15 cellular contexts compared by ENCODE assay signal in the genomic region with DNA sequence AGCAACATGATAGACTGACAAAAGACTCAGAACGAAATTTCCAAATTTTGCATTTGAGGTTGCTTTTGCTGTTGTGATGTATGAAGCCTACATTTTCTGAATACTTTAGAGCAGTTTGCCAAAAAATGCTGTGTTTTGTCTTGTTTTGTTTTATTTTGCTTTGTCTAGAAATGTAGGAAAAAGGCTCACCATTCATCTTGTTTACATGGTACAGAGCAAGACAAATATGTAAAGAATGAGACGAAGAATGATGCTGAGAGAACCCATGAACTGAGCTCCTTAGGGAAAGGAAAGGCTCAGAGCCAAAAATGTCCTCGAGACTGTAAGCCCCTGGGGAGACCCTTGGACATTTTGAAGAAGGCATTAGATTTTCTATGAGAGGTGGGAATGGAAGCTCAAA. TPM values are rescaled to one million over a fixed set of nuclear protein-coding genes. Genes with fewer than 3 reads are reported as not detected.
DNase-seq lines count a peak whose midpoint lies in the region; ATAC-seq, FAIRE-seq and TF ChIP-seq lines count a peak whose summit lies in the region.
"Had no signal": no experiment of that assay in that cellular context is flagged by ENCODE, and none has a peak within 500 bp of the region (broad histone marks: within the 10 kb centered on the region; RNA-seq: fewer than 3 reads in every experiment).

No MANE protein-coding gene starts in this region.

- no peaks in the 10 kb centered on the region for H3K36me3 ChIP-seq in SK-N-SH (replicated peaks in 1 of 2; ENCODE audit: control insufficient read depth in 1 of 2, insufficient read depth in 2 of 2, low read length in 1 of 2)
- H3K36me3 ChIP-seq in kidney (ENCODE audit: control insufficient read depth in 1 of 2, insufficient read depth in 2 of 2, low read length in 2 of 2) = no peaks in the 10 kb centered on the region

- POLR2A ChIA-PET in SK-N-SH (lab: Yijun Ruan, JAX) = no interaction called here

- TF ChIP-seq CTCF in SK-N-SH (IDR thresholded peaks at IDR 0.05) (no peak), chondrocyte (IDR thresholded peaks at IDR 0.05) (no peak), D721Med (IDR thresholded peaks at IDR 0.05; ENCODE audit: insufficient read depth, missing control alignments) (no peak), kidney (IDR thresholded peaks at IDR 0.05; ENCODE audit: borderline replicate concordance, extremely low read depth, insufficient read depth) (no peak)

- H3K27me3 ChIP-seq in SK-N-SH (ENCODE audit: insufficient read depth) = no peaks in the 10 kb centered on the region; the same call in 1 of the 2 replicates

- H3K9me3 ChIP-seq in SK-N-SH (no peaks in the 10 kb centered on the region), kidney (ENCODE audit: control insufficient read depth in 1 of 2, low read length in 2 of 2) (no peaks in the 10 kb centered on the region)

- no peak overlapping the region for H2AFZ ChIP-seq in SK-N-SH (ENCODE audit: low read depth)

- H3F3A ChIP-seq in SK-N-SH (replicated peaks; ENCODE audit: insufficient read depth) = no peaks in the 10 kb centered on the region

- H3K9me2 ChIP-seq in SK-N-SH = no peaks in the 10 kb centered on the region

- no peaks in the 10 kb centered on the region for H3K36me3 Mint-ChIP-seq in chondrocyte (ENCODE audit: low read depth)
- H3K36me3 Mint-ChIP-seq in activated T-cell treated with anti-CD3 and anti-CD28 coated beads, Interleukin-2, amount 50 U/mL, for 72 hours (ENCODE audit: insufficient read depth in 2 of 2) = no peaks in the 10 kb centered on the region

- DNase-seq in SK-N-SH = no peak
- no peak for DNase-seq in chondrocyte (ENCODE audit: low spot score)
- peak; percentile 39 for DNase-seq in iris pigment epithelial cell (ENCODE audit: low read depth)
- DNase-seq in D721Med (ENCODE audit: insufficient read length, low spot score) = no peak
- no peak for DNase-seq in Right ventricle myocardium inferior (ENCODE audit: missing footprints)
- no peak for DNase-seq in activated T-cell treated with anti-CD3 and anti-CD28 coated beads, Interleukin-2, amount 50 U/mL, for 72 hours
- DNase-seq in kidney = no peak
- DNase-seq: C1 segment of cervical spinal cord, DMS153, Kasumi-1, NCI-H1930, NCI-H510A treated with DMSO at 0.1 percent for 48 hours had no signal

- H3K4me3 ChIP-seq in SK-N-SH (ENCODE audit: low read depth in 2 of 2, low read length in 1 of 2) = no peak overlapping the region
- H3K4me3 ChIP-seq in kidney (ENCODE audit: low read length in 2 of 2) = no peak overlapping the region

- H3K9ac ChIP-seq in SK-N-SH = no peak overlapping the region
- no peak overlapping the region for H3K9ac ChIP-seq in kidney (ENCODE audit: low read length in 2 of 2)

- no peak for TF ChIP-seq RAD21 in SK-N-SH (IDR thresholded peaks at IDR 0.05; ENCODE audit: low read length)

- TF ChIP-seq EP300 in SK-N-SH (IDR thresholded peaks at IDR 0.05; ENCODE audit: borderline replicate concordance in 1 of 2, low read depth in 1 of 2, low read length in 1 of 2) = no peak

- ATAC-seq in SK-N-SH treated with all-trans-retinoic acid at 6 μM for 48 hours = peak; percentile 35; the same call in 2 of the 3 replicates
- no peak for ATAC-seq in Right ventricle myocardium inferior
- ATAC-seq in activated T-cell treated with anti-CD3 and anti-CD28 coated beads, Interleukin-2, amount 50 U/mL, for 72 hours (replicated peaks in 1 of 2) = no peak

- CTCF ChIA-PET in SK-N-SH (lab: Yijun Ruan, JAX) = no interaction called here

- 66% methylated on average over 3 of the region's 3 CpGs for WGBS in SK-N-SH (ENCODE audit: low lambda C conversion rate)

- H3K9me3 Mint-ChIP-seq in chondrocyte (ENCODE audit: low read depth) = peaks cover 2% of the 10 kb centered on the region
- H3K9me3 Mint-ChIP-seq in activated T-cell treated with anti-CD3 and anti-CD28 coated beads, Interleukin-2, amount 50 U/mL, for 72 hours = no peaks in the 10 kb centered on the region

- intact Hi-C loops in Right ventricle myocardium inferior (cut with DNase I) = no loop called here
- intact Hi-C loops in kidney (cut with DNase I) = no loop called here

- no peaks in the 10 kb centered on the region for H3K79me2 ChIP-seq in SK-N-SH (ENCODE audit: insufficient read depth)

- no peak overlapping the region for H3K4me3 Mint-ChIP-seq in chondrocyte (ENCODE audit: unreplicated experiment)
- H3K4me3 Mint-ChIP-seq in activated T-cell treated with anti-CD3 and anti-CD28 coated beads, Interleukin-2, amount 50 U/mL, for 72 hours = no peak overlapping the region

- no peaks in the 10 kb centered on the region for H3K27me3 Mint-ChIP-seq in chondrocyte (ENCODE audit: low read depth)
- peaks cover 5% of the 10 kb centered on the region for H3K27me3 Mint-ChIP-seq in activated T-cell treated with anti-CD3 and anti-CD28 coated beads, Interleukin-2, amount 50 U/mL, for 72 hours (ENCODE audit: low read depth)

- FAIRE-seq in D721Med (lab: Jason Lieb, UNC) = no peak
- FAIRE-seq in kidney (lab: Jason Lieb, UNC) = no peak
- FAIRE-seq: H1 had no signal

- H3K4me1 ChIP-seq in SK-N-SH (ENCODE audit: control insufficient read depth in 1 of 2, insufficient read depth in 2 of 2, low read depth in 1 of 2, low read length in 1 of 2) (no peaks in the 10 kb centered on the region; a peak in 1 of 4 replicates), kidney (ENCODE audit: control insufficient read depth in 1 of 2, insufficient read depth in 1 of 2, low read depth in 1 of 2, low read length in 2 of 2) (peaks cover 0 to 3% of the 10 kb centered on the region in 2 donors)

- H3K4me2 ChIP-seq in SK-N-SH = no peak overlapping the region

- H3K27ac ChIP-seq in SK-N-SH (ENCODE audit: low read depth in 2 of 2, low read length in 1 of 2) (no peak overlapping the region), kidney (ENCODE audit: low read depth in 2 of 2, low read length in 2 of 2) (no peak overlapping the region)
- H3K27ac ChIP-seq: 22Rv1 had no signal

- peak overlapping the region; percentile 80 for H3K27ac Mint-ChIP-seq in chondrocyte (ENCODE audit: unreplicated experiment)
- no peak overlapping the region for H3K27ac Mint-ChIP-seq in activated T-cell treated with anti-CD3 and anti-CD28 coated beads, Interleukin-2, amount 50 U/mL, for 72 hours

- H3K4me1 Mint-ChIP-seq in chondrocyte (ENCODE audit: low read depth) = peaks cover 60% of the 10 kb centered on the region
- H3K4me1 Mint-ChIP-seq in activated T-cell treated with anti-CD3 and anti-CD28 coated beads, Interleukin-2, amount 50 U/mL, for 72 hours (ENCODE audit: low read depth) = no peaks in the 10 kb centered on the region

- no peaks in the 10 kb centered on the region for H4K20me1 ChIP-seq in SK-N-SH (ENCODE audit: insufficient read depth)

TF ChIP-seq in SK-N-SH treated with all-trans-retinoic acid at 6 μM for 48 hours, 23 proteins besides CTCF, POLR2A, EP300 and RAD21 (continues in another document):
- TF ChIP-seq CSRNP3 (CRISPR knock-in tag; IDR thresholded peaks at IDR 0.05) (no peak), BACH2 (CRISPR knock-in tag; IDR thresholded peaks at IDR 0.05; ENCODE audit: borderline replicate concordance) (no peak), PPARA (CRISPR knock-in tag; IDR thresholded peaks at IDR 0.05; ENCODE audit: borderline replicate concordance) (no peak), ZFP30 (CRISPR knock-in tag; IDR thresholded peaks at IDR 0.05) (no peak), OSR1 (CRISPR knock-in tag; IDR thresholded peaks at IDR 0.05) (no peak)

TF ChIP-seq in SK-N-SH, 30 proteins besides CTCF, POLR2A, EP300 and RAD21:
- TF ChIP-seq CHD2 (IDR thresholded peaks at IDR 0.05; ENCODE audit: low read length, partially characterized antibody) = no peak
- TF ChIP-seq SMC3 (IDR thresholded peaks at IDR 0.05; ENCODE audit: low read depth, low read length) = no peak
- no peak for TF ChIP-seq FOSL2 (IDR thresholded peaks at IDR 0.05; ENCODE audit: borderline replicate concordance, low read depth)
- no peak for TF ChIP-seq ELF1 (IDR thresholded peaks at IDR 0.05)
- no peak for TF ChIP-seq TAF1 (IDR thresholded peaks at IDR 0.05; ENCODE audit: borderline replicate concordance, low read depth, low read length)
- TF ChIP-seq, protein P1, sequence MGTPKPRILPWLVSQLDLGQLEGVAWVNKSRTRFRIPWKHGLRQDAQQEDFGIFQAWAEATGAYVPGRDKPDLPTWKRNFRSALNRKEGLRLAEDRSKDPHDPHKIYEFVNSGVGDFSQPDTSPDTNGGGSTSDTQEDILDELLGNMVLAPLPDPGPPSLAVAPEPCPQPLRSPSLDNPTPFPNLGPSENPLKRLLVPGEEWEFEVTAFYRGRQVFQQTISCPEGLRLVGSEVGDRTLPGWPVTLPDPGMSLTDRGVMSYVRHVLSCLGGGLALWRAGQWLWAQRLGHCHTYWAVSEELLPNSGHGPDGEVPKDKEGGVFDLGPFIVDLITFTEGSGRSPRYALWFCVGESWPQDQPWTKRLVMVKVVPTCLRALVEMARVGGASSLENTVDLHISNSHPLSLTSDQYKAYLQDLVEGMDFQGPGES (IDR thresholded peaks at IDR 0.05; ENCODE audit: low read depth, low read length) = no peak

RNA-seq across cellular contexts. Expression of gene SPART, which starts 6.8 kb away (rescaled TPM):
- polyA plus RNA-seq in SK-N-SH (2012; rRNA removed) = 4.8 and 8.4 TPM in 2 replicates
- polyA plus RNA-seq in SK-N-SH (2012; cell fraction: cytosol; rRNA removed) = 7.6 TPM in 2 replicates
- 2.0 and 8.8 TPM in 2 replicates for polyA plus RNA-seq in SK-N-SH (2012; cell fraction: nucleus; rRNA removed)
- total RNA-seq in chondrocyte = 93.6 to 97.1 TPM (median 95.6 TPM) in 3 replicates
- 41.7 TPM for total RNA-seq in Right ventricle myocardium inferior
- 10 to 100 TPM; 12.2 to 23.4 TPM for total RNA-seq in activated T-cell treated with anti-CD3 and anti-CD28 coated beads, Interleukin-2, amount 50 U/mL, for 72 hours
- 66.1 TPM for total RNA-seq in kidney
- polyA plus RNA-seq in kidney (ENCODE audit: insufficient read depth, low read depth, low replicate concordance) = 47.8 TPM

RNA-seq across cellular contexts. Expression of gene CCDC169, which starts 55.4 kb away (rescaled TPM):
- polyA plus RNA-seq in SK-N-SH (2012; rRNA removed) (1.8 and 3.1 TPM in 2 replicates), kidney (ENCODE audit: insufficient read depth, low read depth, low replicate concordance) (2.5 TPM)
- 3.0 and 3.9 TPM in 2 replicates for polyA plus RNA-seq in SK-N-SH (2012; cell fraction: cytosol; rRNA removed)
- polyA plus RNA-seq in SK-N-SH (2012; cell fraction: nucleus; rRNA removed) = 0.89 and 3.0 TPM in 2 replicates
- total RNA-seq in chondrocyte (1.8 to 2.3 TPM (median 2.2 TPM) in 3 replicates), Right ventricle myocardium inferior (not detected), kidney (1.5 TPM)
- 1 to 10 TPM in 1 of 2 donors, under 1 TPM in 1; 0.70 to 1.4 TPM for total RNA-seq in activated T-cell treated with anti-CD3 and anti-CD28 coated beads, Interleukin-2, amount 50 U/mL, for 72 hours
